In the genomic region with DNA sequence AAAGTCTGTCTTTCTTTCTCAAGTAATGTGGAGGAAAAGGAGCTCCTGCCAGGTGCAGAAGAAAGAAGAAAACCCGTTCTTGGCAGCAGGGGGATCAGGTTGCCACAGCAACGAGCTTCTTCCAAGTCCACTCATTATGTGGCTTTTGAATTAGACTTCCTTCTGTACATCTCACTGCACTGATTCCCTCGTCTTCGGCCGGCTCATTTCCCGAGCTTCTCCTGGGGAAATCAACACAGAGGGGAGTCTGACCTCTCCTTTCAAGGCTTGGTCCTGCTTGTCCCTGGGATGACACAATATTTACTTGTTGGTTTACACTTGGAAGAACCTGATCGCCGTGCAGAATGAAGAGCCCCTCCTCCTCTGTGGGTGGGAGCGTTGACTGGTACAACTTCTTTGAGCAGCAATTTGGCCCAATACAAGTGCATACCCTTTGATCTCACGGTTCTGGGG, we compare ENCODE assay signal across 1 cellular context.
TF ChIP-seq lines count a peak whose summit lies in the region.

No MANE protein-coding gene starts in this region.

TF ChIP-seq in HEK293, 187 proteins besides CTCF, POLR2A, EP300 and RAD21 (continued from another document and continues in another):
- TF ChIP-seq, protein P1, sequence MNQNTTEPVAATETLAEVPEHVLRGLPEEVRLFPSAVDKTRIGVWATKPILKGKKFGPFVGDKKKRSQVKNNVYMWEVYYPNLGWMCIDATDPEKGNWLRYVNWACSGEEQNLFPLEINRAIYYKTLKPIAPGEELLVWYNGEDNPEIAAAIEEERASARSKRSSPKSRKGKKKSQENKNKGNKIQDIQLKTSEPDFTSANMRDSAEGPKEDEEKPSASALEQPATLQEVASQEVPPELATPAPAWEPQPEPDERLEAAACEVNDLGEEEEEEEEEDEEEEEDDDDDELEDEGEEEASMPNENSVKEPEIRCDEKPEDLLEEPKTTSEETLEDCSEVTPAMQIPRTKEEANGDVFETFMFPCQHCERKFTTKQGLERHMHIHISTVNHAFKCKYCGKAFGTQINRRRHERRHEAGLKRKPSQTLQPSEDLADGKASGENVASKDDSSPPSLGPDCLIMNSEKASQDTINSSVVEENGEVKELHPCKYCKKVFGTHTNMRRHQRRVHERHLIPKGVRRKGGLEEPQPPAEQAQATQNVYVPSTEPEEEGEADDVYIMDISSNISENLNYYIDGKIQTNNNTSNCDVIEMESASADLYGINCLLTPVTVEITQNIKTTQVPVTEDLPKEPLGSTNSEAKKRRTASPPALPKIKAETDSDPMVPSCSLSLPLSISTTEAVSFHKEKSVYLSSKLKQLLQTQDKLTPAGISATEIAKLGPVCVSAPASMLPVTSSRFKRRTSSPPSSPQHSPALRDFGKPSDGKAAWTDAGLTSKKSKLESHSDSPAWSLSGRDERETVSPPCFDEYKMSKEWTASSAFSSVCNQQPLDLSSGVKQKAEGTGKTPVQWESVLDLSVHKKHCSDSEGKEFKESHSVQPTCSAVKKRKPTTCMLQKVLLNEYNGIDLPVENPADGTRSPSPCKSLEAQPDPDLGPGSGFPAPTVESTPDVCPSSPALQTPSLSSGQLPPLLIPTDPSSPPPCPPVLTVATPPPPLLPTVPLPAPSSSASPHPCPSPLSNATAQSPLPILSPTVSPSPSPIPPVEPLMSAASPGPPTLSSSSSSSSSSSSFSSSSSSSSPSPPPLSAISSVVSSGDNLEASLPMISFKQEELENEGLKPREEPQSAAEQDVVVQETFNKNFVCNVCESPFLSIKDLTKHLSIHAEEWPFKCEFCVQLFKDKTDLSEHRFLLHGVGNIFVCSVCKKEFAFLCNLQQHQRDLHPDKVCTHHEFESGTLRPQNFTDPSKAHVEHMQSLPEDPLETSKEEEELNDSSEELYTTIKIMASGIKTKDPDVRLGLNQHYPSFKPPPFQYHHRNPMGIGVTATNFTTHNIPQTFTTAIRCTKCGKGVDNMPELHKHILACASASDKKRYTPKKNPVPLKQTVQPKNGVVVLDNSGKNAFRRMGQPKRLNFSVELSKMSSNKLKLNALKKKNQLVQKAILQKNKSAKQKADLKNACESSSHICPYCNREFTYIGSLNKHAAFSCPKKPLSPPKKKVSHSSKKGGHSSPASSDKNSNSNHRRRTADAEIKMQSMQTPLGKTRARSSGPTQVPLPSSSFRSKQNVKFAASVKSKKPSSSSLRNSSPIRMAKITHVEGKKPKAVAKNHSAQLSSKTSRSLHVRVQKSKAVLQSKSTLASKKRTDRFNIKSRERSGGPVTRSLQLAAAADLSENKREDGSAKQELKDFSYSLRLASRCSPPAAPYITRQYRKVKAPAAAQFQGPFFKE (tag by site-specific recombination; IDR thresholded peaks at IDR 0.05; ENCODE audit: borderline replicate concordance): no peak
- TF ChIP-seq ZSCAN16 (tag by site-specific recombination; IDR thresholded peaks at IDR 0.05) (no peak), EGR2 (tag by site-specific recombination; IDR thresholded peaks at IDR 0.05; ENCODE audit: low read depth) (no peak), ZNF585B (tag by site-specific recombination; IDR thresholded peaks at IDR 0.05) (no peak), ZXDB (tag by site-specific recombination; IDR thresholded peaks at IDR 0.05) (no peak), ZNF600 (tag by site-specific recombination; IDR thresholded peaks at IDR 0.05) (peak; percentile 44; the same call in 1 of the 2 replicates), ZNF341 (tag by site-specific recombination; IDR thresholded peaks at IDR 0.05; ENCODE audit: low read depth) (peak; percentile 55), ZBTB8A (tag by site-specific recombination; IDR thresholded peaks at IDR 0.05) (no peak), MEIS1 (CRISPR knock-in tag; IDR thresholded peaks at IDR 0.05; ENCODE audit: borderline replicate concordance) (no peak), ZNF623 (tag by site-specific recombination; IDR thresholded peaks at IDR 0.05) (no peak), TCF7L2 (IDR thresholded peaks at IDR 0.05; ENCODE audit: borderline replicate concordance, low read depth, low read length) (peak; percentile 82; the same call in 1 of the 2 replicates), ZNF324 (tag by site-specific recombination; IDR thresholded peaks at IDR 0.05) (no peak), ZNF138 (tag by site-specific recombination; IDR thresholded peaks at IDR 0.05; ENCODE audit: borderline replicate concordance) (no peak), MZF1 (tag by site-specific recombination; IDR thresholded peaks at IDR 0.05; ENCODE audit: borderline replicate concordance) (no peak), ZSCAN23 (tag by site-specific recombination; IDR thresholded peaks at IDR 0.05) (no peak), SALL2 (tag by site-specific recombination; IDR thresholded peaks at IDR 0.05; ENCODE audit: borderline replicate concordance) (no peak), GLI2 (tag by site-specific recombination; IDR thresholded peaks at IDR 0.05; ENCODE audit: borderline replicate concordance, low read depth) (no peak), ZNF423 (tag by site-specific recombination; IDR thresholded peaks at IDR 0.05) (no peak), ZNF791 (tag by site-specific recombination; IDR thresholded peaks at IDR 0.05) (no peak), ZNF366 (tag by site-specific recombination; conservative IDR thresholded peaks at IDR 0.05) (peak; percentile 72; the same call in 1 of the 2 replicates), SCRT1 (tag by site-specific recombination; IDR thresholded peaks at IDR 0.05; ENCODE audit: borderline replicate concordance) (no peak), ZNF19 (tag by site-specific recombination; IDR thresholded peaks at IDR 0.05; ENCODE audit: low read depth) (no peak), ZNF48 (tag by site-specific recombination; IDR thresholded peaks at IDR 0.05) (no peak), ZFHX2 (tag by site-specific recombination; conservative IDR thresholded peaks at IDR 0.05) (0 out of 2 replicates have a peak, but pooled peaks have one; percentile 18), ZNF354C (tag by site-specific recombination; IDR thresholded peaks at IDR 0.05; ENCODE audit: borderline replicate concordance, low read depth) (no peak), SP3 (tag by site-specific recombination; IDR thresholded peaks at IDR 0.05) (no peak), KLF8 (tag by site-specific recombination; IDR thresholded peaks at IDR 0.05) (no peak), ZFP41 (tag by site-specific recombination; IDR thresholded peaks at IDR 0.05; ENCODE audit: borderline replicate concordance) (no peak), ZSCAN30 (tag by site-specific recombination; IDR thresholded peaks at IDR 0.05) (no peak), KLF7 (tag by site-specific recombination; IDR thresholded peaks at IDR 0.05; ENCODE audit: borderline replicate concordance) (no peak), ZNF571 (tag by site-specific recombination; IDR thresholded peaks at IDR 0.05) (no peak), SP2 (tag by site-specific recombination; IDR thresholded peaks at IDR 0.05) (0 out of 2 replicates have a peak, but pooled peaks have one; percentile 21), WT1 (tag by site-specific recombination; IDR thresholded peaks at IDR 0.05) (no peak), SP7 (tag by site-specific recombination; IDR thresholded peaks at IDR 0.05) (peak; percentile 88), IKZF3 (tag by site-specific recombination; IDR thresholded peaks at IDR 0.05) (peak; percentile 51; the same call in 1 of the 2 replicates), ZNF621 (tag by site-specific recombination; IDR thresholded peaks at IDR 0.05) (no peak), ZNF792 (tag by site-specific recombination; IDR thresholded peaks at IDR 0.05) (no peak), SCRT2 (tag by site-specific recombination; IDR thresholded peaks at IDR 0.05) (peak; percentile 86), ZNF558 (tag by site-specific recombination; IDR thresholded peaks at IDR 0.05) (0 out of 2 replicates have a peak, but pooled peaks have one; percentile 45), ZIC2 (tag by site-specific recombination; IDR thresholded peaks at IDR 0.05) (peak; percentile 64), HOXC10 (CRISPR knock-in tag; IDR thresholded peaks at IDR 0.05) (no peak), YY1 (tag by site-specific recombination; IDR thresholded peaks at IDR 0.05) (no peak), ZNF416 (tag by site-specific recombination; IDR thresholded peaks at IDR 0.05) (no peak), ZNF223 (tag by site-specific recombination; IDR thresholded peaks at IDR 0.05) (no peak), ZNF629 (tag by site-specific recombination; IDR thresholded peaks at IDR 0.05) (peak; percentile 66), ZNF530 (tag by site-specific recombination; IDR thresholded peaks at IDR 0.05; ENCODE audit: low read depth) (no peak), ZNF114 (tag by site-specific recombination; IDR thresholded peaks at IDR 0.05) (no peak), KLF1 (tag by site-specific recombination; IDR thresholded peaks at IDR 0.05) (no peak), ZNF654 (tag by site-specific recombination; IDR thresholded peaks at IDR 0.05; ENCODE audit: low read depth) (no peak), GFI1B (tag by site-specific recombination; IDR thresholded peaks at IDR 0.05) (0 out of 2 replicates have a peak, but pooled peaks have one; percentile 30)
- TF ChIP-seq, protein P2, sequence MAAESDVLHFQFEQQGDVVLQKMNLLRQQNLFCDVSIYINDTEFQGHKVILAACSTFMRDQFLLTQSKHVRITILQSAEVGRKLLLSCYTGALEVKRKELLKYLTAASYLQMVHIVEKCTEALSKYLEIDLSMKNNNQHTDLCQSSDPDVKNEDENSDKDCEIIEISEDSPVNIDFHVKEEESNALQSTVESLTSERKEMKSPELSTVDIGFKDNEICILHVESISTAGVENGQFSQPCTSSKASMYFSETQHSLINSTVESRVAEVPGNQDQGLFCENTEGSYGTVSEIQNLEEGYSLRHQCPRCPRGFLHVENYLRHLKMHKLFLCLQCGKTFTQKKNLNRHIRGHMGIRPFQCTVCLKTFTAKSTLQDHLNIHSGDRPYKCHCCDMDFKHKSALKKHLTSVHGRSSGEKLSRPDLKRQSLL (tag by site-specific recombination; IDR thresholded peaks at IDR 0.05): no peak
- TF ChIP-seq, protein P3, sequence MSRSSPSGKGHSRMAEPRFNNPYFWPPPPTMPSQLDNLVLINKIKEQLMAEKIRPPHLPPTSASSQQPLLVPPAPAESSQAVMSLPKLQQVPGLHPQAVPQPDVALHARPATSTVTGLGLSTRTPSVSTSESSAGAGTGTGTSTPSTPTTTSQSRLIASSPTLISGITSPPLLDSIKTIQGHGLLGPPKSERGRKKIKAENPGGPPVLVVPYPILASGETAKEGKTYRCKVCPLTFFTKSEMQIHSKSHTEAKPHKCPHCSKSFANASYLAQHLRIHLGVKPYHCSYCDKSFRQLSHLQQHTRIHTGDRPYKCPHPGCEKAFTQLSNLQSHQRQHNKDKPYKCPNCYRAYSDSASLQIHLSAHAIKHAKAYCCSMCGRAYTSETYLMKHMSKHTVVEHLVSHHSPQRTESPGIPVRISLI (tag by site-specific recombination; IDR thresholded peaks at IDR 0.05): no peak
- TF ChIP-seq, protein P4, sequence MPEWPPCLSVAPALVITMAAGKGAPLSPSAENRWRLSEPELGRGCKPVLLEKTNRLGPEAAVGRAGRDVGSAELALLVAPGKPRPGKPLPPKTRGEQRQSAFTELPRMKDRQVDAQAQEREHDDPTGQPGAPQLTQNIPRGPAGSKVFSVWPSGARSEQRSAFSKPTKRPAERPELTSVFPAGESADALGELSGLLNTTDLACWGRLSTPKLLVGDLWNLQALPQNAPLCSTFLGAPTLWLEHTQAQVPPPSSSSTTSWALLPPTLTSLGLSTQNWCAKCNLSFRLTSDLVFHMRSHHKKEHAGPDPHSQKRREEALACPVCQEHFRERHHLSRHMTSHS (tag by site-specific recombination; IDR thresholded peaks at IDR 0.05): no peak
- TF ChIP-seq, protein P5, sequence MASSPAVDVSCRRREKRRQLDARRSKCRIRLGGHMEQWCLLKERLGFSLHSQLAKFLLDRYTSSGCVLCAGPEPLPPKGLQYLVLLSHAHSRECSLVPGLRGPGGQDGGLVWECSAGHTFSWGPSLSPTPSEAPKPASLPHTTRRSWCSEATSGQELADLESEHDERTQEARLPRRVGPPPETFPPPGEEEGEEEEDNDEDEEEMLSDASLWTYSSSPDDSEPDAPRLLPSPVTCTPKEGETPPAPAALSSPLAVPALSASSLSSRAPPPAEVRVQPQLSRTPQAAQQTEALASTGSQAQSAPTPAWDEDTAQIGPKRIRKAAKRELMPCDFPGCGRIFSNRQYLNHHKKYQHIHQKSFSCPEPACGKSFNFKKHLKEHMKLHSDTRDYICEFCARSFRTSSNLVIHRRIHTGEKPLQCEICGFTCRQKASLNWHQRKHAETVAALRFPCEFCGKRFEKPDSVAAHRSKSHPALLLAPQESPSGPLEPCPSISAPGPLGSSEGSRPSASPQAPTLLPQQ (tag by site-specific recombination; IDR thresholded peaks at IDR 0.05): no peak
- TF ChIP-seq, protein P6, sequence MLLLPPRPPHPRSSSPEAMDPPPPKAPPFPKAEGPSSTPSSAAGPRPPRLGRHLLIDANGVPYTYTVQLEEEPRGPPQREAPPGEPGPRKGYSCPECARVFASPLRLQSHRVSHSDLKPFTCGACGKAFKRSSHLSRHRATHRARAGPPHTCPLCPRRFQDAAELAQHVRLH (tag by site-specific recombination; IDR thresholded peaks at IDR 0.05): no peak
- TF ChIP-seq, protein P7, sequence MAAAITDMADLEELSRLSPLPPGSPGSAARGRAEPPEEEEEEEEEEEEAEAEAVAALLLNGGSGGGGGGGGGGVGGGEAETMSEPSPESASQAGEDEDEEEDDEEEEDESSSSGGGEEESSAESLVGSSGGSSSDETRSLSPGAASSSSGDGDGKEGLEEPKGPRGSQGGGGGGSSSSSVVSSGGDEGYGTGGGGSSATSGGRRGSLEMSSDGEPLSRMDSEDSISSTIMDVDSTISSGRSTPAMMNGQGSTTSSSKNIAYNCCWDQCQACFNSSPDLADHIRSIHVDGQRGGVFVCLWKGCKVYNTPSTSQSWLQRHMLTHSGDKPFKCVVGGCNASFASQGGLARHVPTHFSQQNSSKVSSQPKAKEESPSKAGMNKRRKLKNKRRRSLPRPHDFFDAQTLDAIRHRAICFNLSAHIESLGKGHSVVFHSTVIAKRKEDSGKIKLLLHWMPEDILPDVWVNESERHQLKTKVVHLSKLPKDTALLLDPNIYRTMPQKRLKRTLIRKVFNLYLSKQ (tag by site-specific recombination; IDR thresholded peaks at IDR 0.05; ENCODE audit: borderline replicate concordance): no peak
- TF ChIP-seq, protein P8, sequence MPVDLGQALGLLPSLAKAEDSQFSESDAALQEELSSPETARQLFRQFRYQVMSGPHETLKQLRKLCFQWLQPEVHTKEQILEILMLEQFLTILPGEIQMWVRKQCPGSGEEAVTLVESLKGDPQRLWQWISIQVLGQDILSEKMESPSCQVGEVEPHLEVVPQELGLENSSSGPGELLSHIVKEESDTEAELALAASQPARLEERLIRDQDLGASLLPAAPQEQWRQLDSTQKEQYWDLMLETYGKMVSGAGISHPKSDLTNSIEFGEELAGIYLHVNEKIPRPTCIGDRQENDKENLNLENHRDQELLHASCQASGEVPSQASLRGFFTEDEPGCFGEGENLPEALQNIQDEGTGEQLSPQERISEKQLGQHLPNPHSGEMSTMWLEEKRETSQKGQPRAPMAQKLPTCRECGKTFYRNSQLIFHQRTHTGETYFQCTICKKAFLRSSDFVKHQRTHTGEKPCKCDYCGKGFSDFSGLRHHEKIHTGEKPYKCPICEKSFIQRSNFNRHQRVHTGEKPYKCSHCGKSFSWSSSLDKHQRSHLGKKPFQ (tag by site-specific recombination; IDR thresholded peaks at IDR 0.05): no peak
